In genomic region chr1:31335007-31335406, GRCh38 we compare ENCODE assay signal across 8 cellular contexts. TPM values are rescaled to one million over a fixed set of nuclear protein-coding genes. Genes with fewer than 3 reads are reported as not detected.
DNase-seq lines count a peak whose midpoint lies in the region; ATAC-seq and TF ChIP-seq lines count a peak whose summit lies in the region.

No MANE protein-coding gene starts in this region.

- POLR2A ChIA-PET in activated CD4-positive, alpha-beta T cell treated with anti-CD3 and anti-CD28 coated beads for 36 hours (lab: Charles Lee), result no interaction called here

- H3K4me1 Mint-ChIP-seq in activated CD4-positive, alpha-beta T cell treated with anti-CD3 and anti-CD28 coated beads for 36 hours, result no peaks in the 10 kb centered on the region

- H3K27me3 ChIP-seq in tibial artery, result no peaks in the 10 kb centered on the region

- no peak overlapping the region for H3K4me3 ChIP-seq in tibial artery

- no peaks in the 10 kb centered on the region for H3K4me1 ChIP-seq in tibial artery

- H3K36me3 ChIP-seq in tibial artery, result peaks cover 7 to 33% (median 22%) of the 10 kb centered on the region in 3 donors

- H3K9me3 Mint-ChIP-seq in activated CD4-positive, alpha-beta T cell treated with anti-CD3 and anti-CD28 coated beads for 36 hours (ENCODE audit: low read depth), result no peaks in the 10 kb centered on the region

- CTCF ChIA-PET in activated CD4-positive, alpha-beta T cell treated with anti-CD3 and anti-CD28 coated beads for 36 hours (lab: Charles Lee), result interaction anchor here (0.6 kb wide), 1 partner anchor 320 kb away, joined by 3 read pairs; no protein-coding TSS in a partner anchor

- H3K9me3 ChIP-seq in tibial artery, result no peaks in the 10 kb centered on the region

- H3K4me3 Mint-ChIP-seq in activated CD4-positive, alpha-beta T cell treated with anti-CD3 and anti-CD28 coated beads for 36 hours, result no peak overlapping the region

- intact Hi-C loops in activated CD4-positive, alpha-beta T cell treated with anti-CD3 and anti-CD28 coated beads for 36 hours (cut with DNase I, micrococcal nuclease), result loop anchor here (1.0 to 10.0 kb wide), 2 partner anchors 150 to 151 kb away; no protein-coding TSS in a partner anchor
- intact Hi-C loops in tibial artery (cut with DNase I; ENCODE audit: low total_unique reads), result no loop called here

- H3K27ac ChIP-seq in tibial artery, result no peak overlapping the region

- no peak overlapping the region for H3K27ac Mint-ChIP-seq in activated CD4-positive, alpha-beta T cell treated with anti-CD3 and anti-CD28 coated beads for 36 hours

- H3K27me3 Mint-ChIP-seq in activated CD4-positive, alpha-beta T cell treated with anti-CD3 and anti-CD28 coated beads for 36 hours, result no peaks in the 10 kb centered on the region

- DNase-seq in activated CD4-positive, alpha-beta T cell treated with anti-CD3 and anti-CD28 coated beads for 36 hours, result peak; percentile 6
- DNase-seq in activated CD4-positive, alpha-beta T cell treated with anti-CD3 and anti-CD28 coated beads for 1 hour, result no peak
- DNase-seq in NAMALWA (ENCODE audit: low spot score) (peak; percentile 80), SW480 (ENCODE audit: low spot score) (peak; percentile 63), globus pallidus (ENCODE audit: low spot score) (peak; percentile 66), tibial artery (no peak)
- DNase-seq in stimulated activated CD4-positive, alpha-beta T cell treated with anti-CD3 and anti-CD28 coated beads, Interleukin-2, amount 100 ng/mL, for 24 hours, result no peak

- peaks cover 10% of the 10 kb centered on the region for H3K36me3 Mint-ChIP-seq in activated CD4-positive, alpha-beta T cell treated with anti-CD3 and anti-CD28 coated beads for 36 hours (ENCODE audit: low read depth)

- peak; percentile 34 to 41 for TF ChIP-seq CTCF in tibial artery (IDR thresholded peaks at IDR 0.05)

- ATAC-seq in activated CD4-positive, alpha-beta T cell treated with anti-CD3 and anti-CD28 coated beads for 36 hours, result no peak
- ATAC-seq in GM18502 (IDR thresholded peaks at IDR 0.05; ENCODE audit: poor library complexity, unreplicated experiment), result no peak

RNA-seq across cellular contexts. Expression of gene FABP3, which starts 37.9 kb away (rescaled TPM):
- not detected for total RNA-seq in activated CD4-positive, alpha-beta T cell treated with anti-CD3 and anti-CD28 coated beads for 36 hours

RNA-seq across cellular contexts. Expression of gene ZCCHC17, which starts 38.2 kb away (rescaled TPM):
- 10 to 100 TPM; 23.9 to 28.8 TPM for total RNA-seq in activated CD4-positive, alpha-beta T cell treated with anti-CD3 and anti-CD28 coated beads for 36 hours

RNA-seq across cellular contexts. Expression of gene SNRNP40, which starts 38.4 kb away (rescaled TPM):
- 100 to 1,000 TPM; 101 to 111 TPM for total RNA-seq in activated CD4-positive, alpha-beta T cell treated with anti-CD3 and anti-CD28 coated beads for 36 hours

Comparison
In these comparisons a context has a peak if more than half of its experiments do, and no peak if none do; other contexts are left out.
1. DNase-seq: peak in activated CD4-positive, alpha-beta T cell treated with anti-CD3 and anti-CD28 coated beads for 36 hours (single experiment), NAMALWA (single experiment), SW480 (single experiment) and globus pallidus (single experiment); none in activated CD4-positive, alpha-beta T cell treated with anti-CD3 and anti-CD28 coated beads for 1 hour (single experiment), tibial artery (0 of 2) and stimulated activated CD4-positive, alpha-beta T cell treated with anti-CD3 and anti-CD28 coated beads, Interleukin-2, amount 100 ng/mL, for 24 hours (0 of 2).